Comparison of ENCODE assay signal across 11 cellular contexts in genomic region chr3:4416961-4417360, GRCh38. TPM values are rescaled to one million over a fixed set of nuclear protein-coding genes. Genes with fewer than 3 reads are reported as not detected.
DNase-seq lines count a peak whose midpoint lies in the region; FAIRE-seq and TF ChIP-seq lines count a peak whose summit lies in the region.
"Had no signal": no experiment of that assay in that cellular context is flagged by ENCODE, and none has a peak within 500 bp of the region (broad histone marks: within the 10 kb centered on the region; RNA-seq: fewer than 3 reads in every experiment).

No MANE protein-coding gene starts in this region.

- intact Hi-C loops in Calu3 (cut with micrococcal nuclease; ENCODE audit: unreplicated experiment), result no loop called here

- TF ChIP-seq CTCF in fibroblast of villous mesenchyme (IDR thresholded peaks at IDR 0.05; ENCODE audit: insufficient read depth, low read depth, low read length) (no peak), GM13976 (IDR thresholded peaks at IDR 0.05; ENCODE audit: borderline replicate concordance, control extremely low read depth, extremely low read depth, insufficient read depth, missing control alignments) (no peak), Calu3 (IDR thresholded peaks at IDR 0.05; ENCODE audit: unreplicated experiment) (no peak)

- H3K9me3 Mint-ChIP-seq in Calu3 (ENCODE audit: low read depth, unreplicated experiment), result no peaks in the 10 kb centered on the region
- H3K9me3 Mint-ChIP-seq: type B pancreatic cell had no signal

- DNase-seq in stimulated activated CD4-positive, alpha-beta T cell treated with anti-CD3 and anti-CD28 coated beads, Interleukin-1b, Interleukin-23, amount 100 ng/mL, for 48 hours, result peak; percentile 64
- no peak for DNase-seq in stimulated activated CD4-positive, alpha-beta T cell treated with anti-CD3 and anti-CD28 coated beads, Interleukin-4, amount 100 ng/mL, for 1 hour
- DNase-seq in SW 1271 (lab: John Stamatoyannopoulos, UW), result peak; percentile 74 to 87
- peak; percentile 21 for DNase-seq in fibroblast of villous mesenchyme (ENCODE audit: low read depth)
- peak; percentile 48 for DNase-seq in urothelium cell line (ENCODE audit: low spot score)
- no peak for DNase-seq in NCI-H2171 treated with DMSO at 0.1 percent for 48 hours (lab: John Stamatoyannopoulos, UW)
- DNase-seq in GM13976 (ENCODE audit: low spot score), result no peak
- no peak for DNase-seq in Calu3
- DNase-seq: NCI-H1417, spleen had no signal

- no peak for FAIRE-seq in urothelium cell line (lab: Jason Lieb, UNC)

- H3K4me3 Mint-ChIP-seq in Calu3 (ENCODE audit: low read depth, unreplicated experiment), result no peak overlapping the region
- H3K4me3 Mint-ChIP-seq: type B pancreatic cell had no signal

- H3K36me3 Mint-ChIP-seq in Calu3 (ENCODE audit: insufficient read depth, unreplicated experiment), result no peaks in the 10 kb centered on the region

- no peak overlapping the region for H3K4me3 ChIP-seq in fibroblast of villous mesenchyme (ENCODE audit: low read depth, low read length)
- H3K4me3 ChIP-seq: spleen had no signal

- H3K27me3 Mint-ChIP-seq in Calu3 (ENCODE audit: unreplicated experiment), result no peaks in the 10 kb centered on the region
- H3K27me3 Mint-ChIP-seq: type B pancreatic cell had no signal

- H3K4me1 Mint-ChIP-seq in Calu3 (ENCODE audit: low read depth, unreplicated experiment), result no peaks in the 10 kb centered on the region

- in situ Hi-C loops in GM13976 (cut with MboI; ENCODE audit: low sequenced_read_pairs, unreplicated experiment), result no loop called here

- CTCF ChIA-PET in Calu3 (lab: Charles Lee), result no interaction called here

- H3K27ac Mint-ChIP-seq in Calu3 (ENCODE audit: unreplicated experiment), result no peak overlapping the region
- H3K27ac Mint-ChIP-seq: type B pancreatic cell had no signal

- BruUV-seq in Calu3 (replicated peaks; lab: Mats Ljungman, UMichigan), result no TSS peak

RNA-seq across cellular contexts. Expression of gene SUMF1, which starts 50.1 kb away (rescaled TPM):
- total RNA-seq in fibroblast of villous mesenchyme (41.9 and 47.4 TPM in 2 replicates), Calu3 (2022) (24.8 and 31.8 TPM in 2 replicates)

Comparison
In these comparisons a context has a peak if more than half of its experiments do, and no peak if none do; other contexts are left out.
1. DNase-seq: peak in stimulated activated CD4-positive, alpha-beta T cell treated with anti-CD3 and anti-CD28 coated beads, Interleukin-1b, Interleukin-23, amount 100 ng/mL, for 48 hours (single experiment), SW 1271 (2 of 2), fibroblast of villous mesenchyme (single experiment) and urothelium cell line (single experiment); none in stimulated activated CD4-positive, alpha-beta T cell treated with anti-CD3 and anti-CD28 coated beads, Interleukin-4, amount 100 ng/mL, for 1 hour (single experiment), NCI-H2171 treated with DMSO at 0.1 percent for 48 hours (single experiment), GM13976 (single experiment) and Calu3 (single experiment).